14 cellular contexts compared by ENCODE assay signal in genomic region chr14:84254205-84254788, GRCh38.
DNase-seq lines count a peak whose midpoint lies in the region; ATAC-seq, FAIRE-seq and TF ChIP-seq lines count a peak whose summit lies in the region.
"Had no signal": no experiment of that assay in that cellular context is flagged by ENCODE, and none has a peak within 500 bp of the region (broad histone marks: within the 10 kb centered on the region; RNA-seq: fewer than 3 reads in every experiment).

No MANE protein-coding gene starts in this region.

- H3K4me1 Mint-ChIP-seq in activated T-helper 1 cell treated with anti-CD3 and anti-CD28 coated beads, Interleukin-12 subunit alpha, Interleukin-12 subunit beta, Interleukin-2, Interleukin-4 antibody, amounts not matched to agents 30 ng/mL and 10 ng/mL and 1 ng/mL, durations not matched to agents 14 hours and 24 hours and 36 hours (ENCODE audit: low read depth), result no peaks in the 10 kb centered on the region

- intact Hi-C loops in right cardiac atrium (cut with DNase I), result no loop called here
- intact Hi-C loops in activated T-helper 1 cell treated with anti-CD3 and anti-CD28 coated beads, Interleukin-12 subunit alpha, Interleukin-12 subunit beta, Interleukin-2, Interleukin-4 antibody, amounts not matched to agents 30 ng/mL and 10 ng/mL and 1 ng/mL, durations not matched to agents 14 hours and 24 hours and 36 hours (cut with micrococcal nuclease), result no loop called here

- H3K4me3 ChIP-seq in HAP-1 (no peak overlapping the region), adipocyte (ENCODE audit: low read length) (peak overlapping the region; percentile 8), right cardiac atrium (ENCODE audit: low read length) (peak overlapping the region; percentile 35), Peyer's patch (no peak overlapping the region)
- H3K4me3 ChIP-seq: BLaER1, gastrocnemius medialis had no signal

- no peaks in the 10 kb centered on the region for H3K36me3 Mint-ChIP-seq in activated T-helper 1 cell treated with anti-CD3 and anti-CD28 coated beads, Interleukin-12 subunit alpha, Interleukin-12 subunit beta, Interleukin-2, Interleukin-4 antibody, amounts not matched to agents 30 ng/mL and 10 ng/mL and 1 ng/mL, durations not matched to agents 14 hours and 24 hours and 36 hours (ENCODE audit: low read depth)

- TF ChIP-seq CTCF in Peyer's patch (IDR thresholded peaks at IDR 0.05), result no peak

- H3K9me3 ChIP-seq in HAP-1 (no peaks in the 10 kb centered on the region), adipocyte (ENCODE audit: control insufficient read depth, low read length) (no peaks in the 10 kb centered on the region), right cardiac atrium (ENCODE audit: control insufficient read depth, low read length) (no peaks in the 10 kb centered on the region), Peyer's patch (no peaks in the 10 kb centered on the region)
- H3K9me3 ChIP-seq: BLaER1, gastrocnemius medialis had no signal

- 32% methylated on average over 8 of the region's 8 CpGs for WGBS in right cardiac atrium

- H3K4me1 ChIP-seq in HAP-1 (peaks cover 20% of the 10 kb centered on the region), adipocyte (ENCODE audit: control insufficient read depth, insufficient read depth, low read length) (peaks cover 5% of the 10 kb centered on the region), right cardiac atrium (ENCODE audit: control insufficient read depth, insufficient read depth, low read length) (peaks cover 1% of the 10 kb centered on the region), Peyer's patch (no peaks in the 10 kb centered on the region)
- H3K4me1 ChIP-seq: BLaER1, gastrocnemius medialis had no signal

- H3K9me3 Mint-ChIP-seq in activated T-helper 1 cell treated with anti-CD3 and anti-CD28 coated beads, Interleukin-12 subunit alpha, Interleukin-12 subunit beta, Interleukin-2, Interleukin-4 antibody, amounts not matched to agents 30 ng/mL and 10 ng/mL and 1 ng/mL, durations not matched to agents 14 hours and 24 hours and 36 hours, result peaks cover 26% of the 10 kb centered on the region

- H3K9ac ChIP-seq in adipocyte (ENCODE audit: low read length), result no peak overlapping the region
- H3K9ac ChIP-seq: BLaER1 had no signal

- H3K4me3 Mint-ChIP-seq in activated T-helper 1 cell treated with anti-CD3 and anti-CD28 coated beads, Interleukin-12 subunit alpha, Interleukin-12 subunit beta, Interleukin-2, Interleukin-4 antibody, amounts not matched to agents 30 ng/mL and 10 ng/mL and 1 ng/mL, durations not matched to agents 14 hours and 24 hours and 36 hours, result no peak overlapping the region
- H3K4me3 Mint-ChIP-seq: T-helper 1 cell treated with Interleukin-12 subunit alpha and Interleukin-12 subunit beta and Interleukin-4 antibody, amounts not matched to agents 30 μg/mL and 1 μg/mL, for 36 hours had no signal

- no peaks in the 10 kb centered on the region for H3K36me3 ChIP-seq in HAP-1 (replicated peaks)
- H3K36me3 ChIP-seq in adipocyte (ENCODE audit: control insufficient read depth, insufficient read depth, low read length, severe bottlenecking), result no peaks in the 10 kb centered on the region
- H3K36me3 ChIP-seq in Peyer's patch, result no peaks in the 10 kb centered on the region
- H3K36me3 ChIP-seq: BLaER1, gastrocnemius medialis had no signal

- peak; percentile 86 to 90 for ATAC-seq in right cardiac atrium
- no peak for ATAC-seq in HG03342 (IDR thresholded peaks at IDR 0.05; ENCODE audit: unreplicated experiment)

- FAIRE-seq in GM19239 (lab: Jason Lieb, UNC), result no peak

- TF ChIP-seq POLR2A in Peyer's patch (IDR thresholded peaks at IDR 0.05), result no peak

- H3K27ac ChIP-seq in right cardiac atrium (ENCODE audit: low read length), result no peak overlapping the region
- H3K27ac ChIP-seq in Peyer's patch, result no peak overlapping the region
- H3K27ac ChIP-seq: BLaER1, gastrocnemius medialis had no signal

- DNase-seq in HAP-1 (ENCODE audit: low spot score in 2 of 2), result peak; percentile 84 to 95
- DNase-seq in adipocyte (ENCODE audit: low read depth), result peak; percentile 48
- DNase-seq in right cardiac atrium, result peak in 1 of 3 donors; percentile 36
- peak; percentile 86 for DNase-seq in pulmonary artery endothelial cell (ENCODE audit: low read depth, low spot score)
- no peak for DNase-seq in activated T-helper 1 cell treated with anti-CD3 and anti-CD28 coated beads, Interleukin-12 subunit alpha, Interleukin-12 subunit beta, Interleukin-2, Interleukin-4 antibody, amounts not matched to agents 30 ng/mL and 10 ng/mL and 1 ng/mL, durations not matched to agents 14 hours and 24 hours and 36 hours (ENCODE audit: low spot score)
- no peak for DNase-seq in GM19239 (ENCODE audit: insufficient read length, low spot score)
- no peak for DNase-seq in Peyer's patch
- DNase-seq: activated CD4-positive, alpha-beta T cell treated with anti-CD3 and anti-CD28 coated beads, Interleukin-2, amount 50 U/mL, for 48 hours; gastrocnemius medialis; GF-D8; NCI-H1436 had no signal

- H3K27me3 ChIP-seq in HAP-1 (ENCODE audit: low read depth) (no peaks in the 10 kb centered on the region), adipocyte (replicated peaks; ENCODE audit: control insufficient read depth, insufficient read depth, low read length) (no peaks in the 10 kb centered on the region), right cardiac atrium (ENCODE audit: control insufficient read depth, insufficient read depth) (no peaks in the 10 kb centered on the region), Peyer's patch (no peaks in the 10 kb centered on the region)
- H3K27me3 ChIP-seq: BLaER1, gastrocnemius medialis had no signal

- no peaks in the 10 kb centered on the region for H3K27me3 Mint-ChIP-seq in activated T-helper 1 cell treated with anti-CD3 and anti-CD28 coated beads, Interleukin-12 subunit alpha, Interleukin-12 subunit beta, Interleukin-2, Interleukin-4 antibody, amounts not matched to agents 30 ng/mL and 10 ng/mL and 1 ng/mL, durations not matched to agents 14 hours and 24 hours and 36 hours (ENCODE audit: insufficient read depth)

- no peak overlapping the region for H3K27ac Mint-ChIP-seq in activated T-helper 1 cell treated with anti-CD3 and anti-CD28 coated beads, Interleukin-12 subunit alpha, Interleukin-12 subunit beta, Interleukin-2, Interleukin-4 antibody, amounts not matched to agents 30 ng/mL and 10 ng/mL and 1 ng/mL, durations not matched to agents 14 hours and 24 hours and 36 hours
- H3K27ac Mint-ChIP-seq: T-helper 1 cell treated with Interleukin-12 subunit alpha and Interleukin-12 subunit beta and Interleukin-4 antibody, amounts not matched to agents 30 μg/mL and 1 μg/mL, for 36 hours had no signal

- in situ Hi-C loops in HAP-1 (cut with MboI; ENCODE audit: low sequenced_read_pairs), result no loop called here

Comparison
In these comparisons a context has a peak if more than half of its experiments do, and no peak if none do; other contexts are left out.
1. DNase-seq: peak in HAP-1 (2 of 2), adipocyte (single experiment) and pulmonary artery endothelial cell (single experiment); none in activated T-helper 1 cell treated with anti-CD3 and anti-CD28 coated beads, Interleukin-12 subunit alpha, Interleukin-12 subunit beta, Interleukin-2, Interleukin-4 antibody, amounts not matched to agents 30 ng/mL and 10 ng/mL and 1 ng/mL, durations not matched to agents 14 hours and 24 hours and 36 hours (single experiment), GM19239 (single experiment) and Peyer's patch (0 of 3).
2. H3K4me3 ChIP-seq: peak in adipocyte (single experiment) and right cardiac atrium (single experiment); none in HAP-1 (single experiment) and Peyer's patch (0 of 4).